In genomic region chr3:2098398-2099027, GRCh38 we compare ENCODE assay signal across 9 cellular contexts. TPM values are rescaled to one million over a fixed set of nuclear protein-coding genes. Genes with fewer than 3 reads are reported as not detected.
DNase-seq lines count a peak whose midpoint lies in the region; ATAC-seq and TF ChIP-seq lines count a peak whose summit lies in the region.
"Had no signal": no experiment of that assay in that cellular context is flagged by ENCODE, and none has a peak within 500 bp of the region (broad histone marks: within the 10 kb centered on the region; RNA-seq: fewer than 3 reads in every experiment).

Gene CNTN4 (plus strand): TSS chr3:2098866.

- H3K4me2 ChIP-seq in osteoblast (ENCODE audit: insufficient read depth, low read length): no peak within 1 kb of the TSS

- H3K36me3 Mint-ChIP-seq in T-cell: no peaks in the 10 kb centered on the region

- H3K27ac Mint-ChIP-seq in T-cell: no peak within 1 kb of the TSS
- H3K27ac Mint-ChIP-seq: stimulated activated naive CD8-positive, alpha-beta T cell treated with anti-CD3 and anti-CD28 coated beads, Interleukin-15, Interleukin-2, amounts not matched to agents 100 ng/mL and 50 ng/mL, for 24 hours had no signal

- H3K4me1 ChIP-seq in osteoblast (ENCODE audit: insufficient read depth, low read length): no peaks in the 10 kb centered on the region

- peaks cover 40 to 42% of the 10 kb centered on the region in 2 donors for H3K27me3 Mint-ChIP-seq in T-cell

- H3K9me3 ChIP-seq in osteoblast (ENCODE audit: low read depth, low read length): no peaks in the 10 kb centered on the region

- no peaks in the 10 kb centered on the region for H3K9me3 Mint-ChIP-seq in T-cell
- H3K9me3 Mint-ChIP-seq: stimulated activated naive CD8-positive, alpha-beta T cell treated with anti-CD3 and anti-CD28 coated beads, Interleukin-15, Interleukin-2, amounts not matched to agents 100 ng/mL and 50 ng/mL, for 24 hours had no signal

- H3K4me1 Mint-ChIP-seq in T-cell: peaks cover 0 to 10% (median 9%) of the 10 kb centered on the region in 3 donors

- no peak within 1 kb of the TSS for H2AFZ ChIP-seq in osteoblast (ENCODE audit: low read length)

- no peaks in the 10 kb centered on the region for H3K27me3 ChIP-seq in osteoblast (ENCODE audit: insufficient read depth, low read length)

- no peaks in the 10 kb centered on the region for H4K20me1 ChIP-seq in osteoblast (ENCODE audit: insufficient read depth, low read length)

- no peaks in the 10 kb centered on the region for H3K36me3 ChIP-seq in osteoblast (ENCODE audit: insufficient read depth, low read length)

- ATAC-seq in T-cell (replicated peaks in 1 of 4): peak in 1 of 4 experiments; percentile 13
- no peak for ATAC-seq in GM18858 (IDR thresholded peaks at IDR 0.05; ENCODE audit: unreplicated experiment)

- peak; percentile 70 for DNase-seq in DMS153 (lab: John Stamatoyannopoulos, UW)
- DNase-seq in Jurkat, Clone E6-1 (ENCODE audit: low read depth, low spot score): no peak
- DNase-seq in T-cell: no peak
- DNase-seq in head of caudate nucleus: peak; percentile 5 to 92 (median 77)
- peak; percentile 51 for DNase-seq in osteoblast (ENCODE audit: insufficient read length, low spot score, missing footprints)
- DNase-seq in activated gamma-delta T cell (lab: John Stamatoyannopoulos, UW): no peak
- no peak for DNase-seq in NAMALWA (ENCODE audit: low spot score)

- peak within 1 kb of the TSS in 2 of 3 donors; percentile 41 to 45 for H3K4me3 Mint-ChIP-seq in T-cell

- CTCF ChIA-PET in T-cell (lab: Charles Lee): no interaction called here

- no peaks in the 10 kb centered on the region for H3K79me2 ChIP-seq in osteoblast (ENCODE audit: insufficient read depth, low read length)

- 0 out of 2 replicates have a peak within 1 kb of the TSS, but pooled peaks have one; percentile 1 for H3K4me3 ChIP-seq in Jurkat, Clone E6-1 (ENCODE audit: low read length)
- H3K4me3 ChIP-seq in osteoblast (ENCODE audit: insufficient read depth, low read length): no peak within 1 kb of the TSS

- no peak for TF ChIP-seq CTCF in osteoblast (IDR thresholded peaks at IDR 0.05; ENCODE audit: extremely low read depth, low read depth, low read length)

- no peak within 1 kb of the TSS for H3K27ac ChIP-seq in osteoblast (ENCODE audit: low read depth, low read length)

- intact Hi-C loops in head of caudate nucleus (cut with DNase I): no loop called here

- POLR2A ChIA-PET in T-cell (lab: Charles Lee): no interaction called here

RNA-seq across cellular contexts. Expression of gene CNTN4, which starts in this region (rescaled TPM):
- not detected for polyA plus RNA-seq in Jurkat, Clone E6-1 (2012; ENCODE audit: insufficient read depth, insufficient read length)
- not detected for total RNA-seq in T-cell
- under 0.01 TPM in 1 of 2 replicates, not detected in the other for total RNA-seq in osteoblast

Comparison
In these comparisons a context has a peak if more than half of its experiments do, and no peak if none do; other contexts are left out.
1. Peak in DNase-seq in osteoblast; RNA of the gene not detected or under 1 TPM.
2. DNase-seq: peak in DMS153 (single experiment) and head of caudate nucleus (42 of 42); none in Jurkat, Clone E6-1 (single experiment), T-cell (0 of 34), activated gamma-delta T cell (single experiment) and NAMALWA (single experiment).